ENCODE assay signal across 1 cellular context in the genomic region with DNA sequence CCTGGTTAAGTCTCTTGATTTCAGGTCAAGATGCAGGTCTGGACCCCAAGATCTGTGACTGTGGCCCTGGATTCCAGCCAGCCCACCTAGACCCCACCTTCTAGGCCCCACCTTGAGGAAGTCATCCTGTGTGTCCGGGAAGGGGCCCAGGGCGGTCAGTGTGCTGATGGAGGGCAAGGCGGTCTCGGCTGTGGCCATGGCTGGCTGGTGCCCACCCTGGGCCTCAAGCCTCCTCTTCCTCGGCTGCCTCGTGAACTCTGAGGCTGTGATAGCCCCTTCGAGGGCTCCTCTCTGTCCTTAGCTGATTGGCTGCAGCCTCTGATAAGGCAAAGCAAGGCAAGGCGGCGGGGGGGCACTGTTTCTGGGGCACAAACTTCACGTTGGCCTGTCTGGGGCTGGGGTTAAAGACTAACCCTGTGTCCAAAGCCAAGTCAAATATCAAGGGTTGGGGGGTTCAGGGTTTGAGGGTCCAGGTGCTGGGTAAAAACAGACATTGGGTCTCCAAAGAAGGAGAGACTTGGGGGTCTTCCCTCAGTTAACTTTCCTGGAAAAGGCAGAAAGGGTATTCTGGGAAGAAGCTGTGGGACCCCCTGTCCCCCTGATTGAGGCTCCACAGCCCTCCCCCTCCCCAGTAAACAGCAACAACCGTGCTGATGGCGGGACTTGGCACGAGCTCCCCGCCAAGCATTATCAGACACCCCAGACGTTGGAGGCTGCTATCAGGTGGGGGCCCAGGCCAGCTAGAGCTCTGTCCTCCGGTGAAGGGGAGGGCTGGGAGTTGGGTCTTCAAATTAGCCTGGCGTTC.
TF ChIP-seq lines count a peak whose summit lies in the region.

KLF1 (minus strand) TSS at position 259 of the 805 bp plus-strand sequence; CDS start at position 198, 61 bp downstream.

TF ChIP-seq in K562, 482 proteins besides CTCF, POLR2A, EP300 and RAD21 (continued from another document and continues in another):
- TF ChIP-seq, protein P1, sequence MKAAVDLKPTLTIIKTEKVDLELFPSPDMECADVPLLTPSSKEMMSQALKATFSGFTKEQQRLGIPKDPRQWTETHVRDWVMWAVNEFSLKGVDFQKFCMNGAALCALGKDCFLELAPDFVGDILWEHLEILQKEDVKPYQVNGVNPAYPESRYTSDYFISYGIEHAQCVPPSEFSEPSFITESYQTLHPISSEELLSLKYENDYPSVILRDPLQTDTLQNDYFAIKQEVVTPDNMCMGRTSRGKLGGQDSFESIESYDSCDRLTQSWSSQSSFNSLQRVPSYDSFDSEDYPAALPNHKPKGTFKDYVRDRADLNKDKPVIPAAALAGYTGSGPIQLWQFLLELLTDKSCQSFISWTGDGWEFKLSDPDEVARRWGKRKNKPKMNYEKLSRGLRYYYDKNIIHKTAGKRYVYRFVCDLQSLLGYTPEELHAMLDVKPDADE (conservative IDR thresholded peaks at IDR 0.05; ENCODE audit: control insufficient read depth, low read depth, low read length) = 0 out of 2 replicates have a peak, but pooled peaks have one; percentile 49
- TF ChIP-seq ZNF766 (CRISPR knock-in tag; conservative IDR thresholded peaks at IDR 0.05) = 0 out of 2 replicates have a peak, but pooled peaks have one; percentile 10
- TF ChIP-seq SOX6 (IDR thresholded peaks at IDR 0.05) = peak; percentile 79
- TF ChIP-seq EGR1 (conservative IDR thresholded peaks at IDR 0.05) = no peak
- no peak for TF ChIP-seq TRIM28 (IDR thresholded peaks at IDR 0.05)
- TF ChIP-seq ZBTB2 (IDR thresholded peaks at IDR 0.05) = peak; percentile 33; the same call in 1 of the 2 replicates
- peak; percentile 95 for TF ChIP-seq BHLHE40 (IDR thresholded peaks at IDR 0.05; ENCODE audit: low read length)
- TF ChIP-seq NFXL1 (CRISPR knock-in tag; IDR thresholded peaks at IDR 0.05) = no peak
- no peak for TF ChIP-seq NFIX (CRISPR knock-in tag; IDR thresholded peaks at IDR 0.05; ENCODE audit: low read depth)
- no peak for TF ChIP-seq ZNF79 (CRISPR knock-in tag; IDR thresholded peaks at IDR 0.05; ENCODE audit: low read depth)
- TF ChIP-seq SIN3A (IDR thresholded peaks at IDR 0.05; ENCODE audit: borderline replicate concordance in 2 of 2, control insufficient read depth in 1 of 2, low read depth in 2 of 2, low read length in 2 of 2) = peak in 1 of 2 experiments; percentile 49; a peak in 1 of 4 replicates
- TF ChIP-seq SMC3 (conservative IDR thresholded peaks at IDR 0.05; ENCODE audit: insufficient read depth, low read depth, low read length) = 0 out of 2 replicates have a peak, but pooled peaks have one; percentile 20
- TF ChIP-seq FOXK2 (conservative IDR thresholded peaks at IDR 0.05 in 1 of 2, IDR thresholded peaks at IDR 0.05 in 1 of 2; ENCODE audit: low read depth in 2 of 2) = peak; percentile 91 to 92
- 0 out of 2 replicates have a peak, but pooled peaks have one; percentile 19 for TF ChIP-seq RUNX1 (IDR thresholded peaks at IDR 0.05; ENCODE audit: low read depth)
- no peak for TF ChIP-seq PYGO2 (tag; IDR thresholded peaks at IDR 0.05)
- TF ChIP-seq MTA2 (IDR thresholded peaks at IDR 0.05; ENCODE audit: low read depth) = peak; percentile 86
- no peak for TF ChIP-seq NR2C1 (IDR thresholded peaks at IDR 0.05)
- TF ChIP-seq NR2C1 (tag; IDR thresholded peaks at IDR 0.05) = 0 out of 2 replicates have a peak, but pooled peaks have one; percentile 18
- TF ChIP-seq CHAMP1 (IDR thresholded peaks at IDR 0.05) = no peak
- no peak for TF ChIP-seq RAD51 (IDR thresholded peaks at IDR 0.05; ENCODE audit: borderline replicate concordance, low read depth)
- peak; percentile 82 for TF ChIP-seq TBP (optimal IDR thresholded peaks at IDR 0.05; ENCODE audit: low read depth, low read length)
- TF ChIP-seq FOXA3 (CRISPR knock-in tag; conservative IDR thresholded peaks at IDR 0.05 in 1 of 2, IDR thresholded peaks at IDR 0.05 in 1 of 2) = 0 out of 4 replicates have a peak, but pooled peaks of 1 of the 2 experiments have one; percentile 11
- peak; percentile 82 for TF ChIP-seq FOXM1 (IDR thresholded peaks at IDR 0.05; ENCODE audit: low read depth)
- no peak for TF ChIP-seq FOXM1 (CRISPR knock-in tag; IDR thresholded peaks at IDR 0.05; ENCODE audit: low read depth)
- peak; percentile 97 for TF ChIP-seq ARID1B (IDR thresholded peaks at IDR 0.05)
- TF ChIP-seq CXXC5 (CRISPR knock-in tag; IDR thresholded peaks at IDR 0.05) = peak; percentile 85
- TF ChIP-seq ZNF639 (CRISPR knock-in tag; conservative IDR thresholded peaks at IDR 0.05 in 1 of 2, IDR thresholded peaks at IDR 0.05 in 1 of 2) = peak in 1 of 2 experiments; percentile 69; a peak in 2 of 4 replicates
- peak; percentile 97 for TF ChIP-seq L3MBTL2 (IDR thresholded peaks at IDR 0.05)
- peak; percentile 50; the same call in 1 of the 2 replicates for TF ChIP-seq ZBTB9 (CRISPR knock-in tag; IDR thresholded peaks at IDR 0.05)
- peak; percentile 79; the same call in 1 of the 2 replicates for TF ChIP-seq CUX1 (CRISPR knock-in tag; IDR thresholded peaks at IDR 0.05)
- no peak for TF ChIP-seq ZNF717 (CRISPR knock-in tag; IDR thresholded peaks at IDR 0.05)
- no peak for TF ChIP-seq KLF13 (tag; IDR thresholded peaks at IDR 0.05; ENCODE audit: borderline replicate concordance, low read depth)
- no peak for TF ChIP-seq EHMT2 (IDR thresholded peaks at IDR 0.05)
- TF ChIP-seq MYNN (IDR thresholded peaks at IDR 0.05) = peak; percentile 45; the same call in 1 of the 2 replicates
- TF ChIP-seq MYNN (CRISPR knock-in tag; IDR thresholded peaks at IDR 0.05) = no peak
- peak; percentile 31 to 80; a peak in 3 of 4 replicates for TF ChIP-seq RCOR1 (IDR thresholded peaks at IDR 0.05; ENCODE audit: borderline replicate concordance in 1 of 2, low read depth in 2 of 2, low read length in 2 of 2)
- peak; percentile 78 for TF ChIP-seq HMGN3 (IDR thresholded peaks at IDR 0.05; ENCODE audit: borderline replicate concordance, extremely low read depth, insufficient read length, low read depth, low read length)
- peak; percentile 63; the same call in 1 of the 2 replicates for TF ChIP-seq TOE1 (IDR thresholded peaks at IDR 0.05; ENCODE audit: borderline replicate concordance)
- TF ChIP-seq TOE1 (CRISPR knock-in tag; IDR thresholded peaks at IDR 0.05; ENCODE audit: borderline replicate concordance, low read depth) = no peak
- peak; percentile 83 for TF ChIP-seq POLR2B (IDR thresholded peaks at IDR 0.05; ENCODE audit: low read depth, partially characterized antibody)
- peak; percentile 95 for TF ChIP-seq NFIC (IDR thresholded peaks at IDR 0.05)
- TF ChIP-seq ARNT (IDR thresholded peaks at IDR 0.05) = peak in 1 of 2 experiments; percentile 71; a peak in 1 of 4 replicates
- 0 out of 2 replicates have a peak, but pooled peaks have one; percentile 20 for TF ChIP-seq ZNF143 (CRISPR knock-in tag; IDR thresholded peaks at IDR 0.05)
- peak; percentile 79 for TF ChIP-seq CCNT2 (IDR thresholded peaks at IDR 0.05; ENCODE audit: borderline replicate concordance, extremely low read depth, insufficient read length, low read depth, low read length)
- TF ChIP-seq CREB1 (IDR thresholded peaks at IDR 0.05) = peak; percentile 41; the same call in 1 of the 2 replicates
- TF ChIP-seq CREB1 (CRISPR knock-in tag; IDR thresholded peaks at IDR 0.05) = 0 out of 2 replicates have a peak, but pooled peaks have one; percentile 61
- peak; percentile 87 for TF ChIP-seq KLF16 (IDR thresholded peaks at IDR 0.05)
- TF ChIP-seq ZBTB8A (IDR thresholded peaks at IDR 0.05; ENCODE audit: partially characterized antibody) = no peak
- 0 out of 2 replicates have a peak, but pooled peaks have one; percentile 19 for TF ChIP-seq MXI1 (IDR thresholded peaks at IDR 0.05; ENCODE audit: low read depth, low read length)
- peak; percentile 76 for TF ChIP-seq SMARCE1 (IDR thresholded peaks at IDR 0.05)
- TF ChIP-seq, protein P2, sequence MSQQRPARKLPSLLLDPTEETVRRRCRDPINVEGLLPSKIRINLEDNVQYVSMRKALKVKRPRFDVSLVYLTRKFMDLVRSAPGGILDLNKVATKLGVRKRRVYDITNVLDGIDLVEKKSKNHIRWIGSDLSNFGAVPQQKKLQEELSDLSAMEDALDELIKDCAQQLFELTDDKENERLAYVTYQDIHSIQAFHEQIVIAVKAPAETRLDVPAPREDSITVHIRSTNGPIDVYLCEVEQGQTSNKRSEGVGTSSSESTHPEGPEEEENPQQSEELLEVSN (IDR thresholded peaks at IDR 0.05; ENCODE audit: borderline replicate concordance in 1 of 2, extremely low read depth in 1 of 2, insufficient read depth in 1 of 2, insufficient read length in 1 of 2, low read depth in 1 of 2, low read length in 1 of 2, poor library complexity in 1 of 2, severe bottlenecking in 1 of 2) = peak; percentile 97 to 100
